1 cellular context compared by ENCODE assay signal in the genomic region with DNA sequence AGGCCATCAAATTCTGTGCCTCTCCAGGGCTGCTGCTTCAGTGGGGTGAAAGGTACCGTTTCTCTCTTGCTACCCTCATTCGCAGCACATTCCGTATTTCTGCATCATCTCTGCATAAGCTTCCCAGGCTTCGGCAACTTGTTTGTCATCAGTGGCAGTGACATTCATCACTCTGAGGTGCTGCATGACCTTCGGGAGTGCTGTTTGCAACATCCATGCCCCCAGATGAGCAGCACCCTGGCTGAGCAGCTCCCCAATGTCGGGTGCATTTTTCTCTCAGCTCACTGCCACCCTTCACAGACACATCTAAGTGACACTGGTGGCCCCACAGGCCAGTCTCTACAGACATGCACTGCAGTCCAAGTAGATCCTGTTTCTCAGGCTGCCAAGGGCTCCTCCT.
TF ChIP-seq lines count a peak whose summit lies in the region.

No MANE protein-coding gene starts in this region.

TF ChIP-seq in HEK293, 187 proteins besides CTCF, POLR2A, EP300 and RAD21 (continued from another document):
- TF ChIP-seq, protein P1, sequence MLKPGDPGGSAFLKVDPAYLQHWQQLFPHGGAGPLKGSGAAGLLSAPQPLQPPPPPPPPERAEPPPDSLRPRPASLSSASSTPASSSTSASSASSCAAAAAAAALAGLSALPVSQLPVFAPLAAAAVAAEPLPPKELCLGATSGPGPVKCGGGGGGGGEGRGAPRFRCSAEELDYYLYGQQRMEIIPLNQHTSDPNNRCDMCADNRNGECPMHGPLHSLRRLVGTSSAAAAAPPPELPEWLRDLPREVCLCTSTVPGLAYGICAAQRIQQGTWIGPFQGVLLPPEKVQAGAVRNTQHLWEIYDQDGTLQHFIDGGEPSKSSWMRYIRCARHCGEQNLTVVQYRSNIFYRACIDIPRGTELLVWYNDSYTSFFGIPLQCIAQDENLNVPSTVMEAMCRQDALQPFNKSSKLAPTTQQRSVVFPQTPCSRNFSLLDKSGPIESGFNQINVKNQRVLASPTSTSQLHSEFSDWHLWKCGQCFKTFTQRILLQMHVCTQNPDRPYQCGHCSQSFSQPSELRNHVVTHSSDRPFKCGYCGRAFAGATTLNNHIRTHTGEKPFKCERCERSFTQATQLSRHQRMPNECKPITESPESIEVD (tag by site-specific recombination; IDR thresholded peaks at IDR 0.05), result no peak
- peak; percentile 23; the same call in 1 of the 2 replicates for TF ChIP-seq PRDM1 (tag by site-specific recombination; IDR thresholded peaks at IDR 0.05)
- TF ChIP-seq ZNF140 (tag by site-specific recombination; IDR thresholded peaks at IDR 0.05), result no peak
- no peak for TF ChIP-seq PBX3 (CRISPR knock-in tag; IDR thresholded peaks at IDR 0.05)
- TF ChIP-seq ZNF10 (tag by site-specific recombination; IDR thresholded peaks at IDR 0.05), result peak; percentile 88
- TF ChIP-seq ZNF335 (tag by site-specific recombination; conservative IDR thresholded peaks at IDR 0.05), result no peak
- no peak for TF ChIP-seq ZNF132 (tag by site-specific recombination; IDR thresholded peaks at IDR 0.05; ENCODE audit: borderline replicate concordance)
- TF ChIP-seq ZNF600 (tag by site-specific recombination; IDR thresholded peaks at IDR 0.05), result peak; percentile 86
TF ChIP-seq in HEK293: peak in this region for 5.
